14 cellular contexts compared by ENCODE assay signal in genomic region chr12:13961983-13962382, GRCh38. TPM values are rescaled to one million over a fixed set of nuclear protein-coding genes. Genes with fewer than 3 reads are reported as not detected.
"Had no signal": no experiment of that assay in that cellular context is flagged by ENCODE, and none has a peak within 500 bp of the region (broad histone marks: within the 10 kb centered on the region; RNA-seq: fewer than 3 reads in every experiment).

No MANE protein-coding gene starts in this region.

- DNase-seq: esophagus squamous epithelium; foreskin keratinocyte; kidney glomerular epithelial cell; pancreas; right cardiac atrium; small intestine; stimulated activated CD4-positive, alpha-beta T cell treated with anti-CD3 and anti-CD28 coated beads, Interleukin-12 subunit alpha, Interleukin-12 subunit beta, amount 100 ng/mL, for 4 hours; stimulated activated naive CD4-positive, alpha-beta T cell; stomach had no signal

- H3K4me3 ChIP-seq: esophagus squamous epithelium, hepatocyte, neural progenitor cell, pancreas, stomach had no signal

- H3K4me1 ChIP-seq: esophagus squamous epithelium, foreskin keratinocyte, pancreas, stomach had no signal

- ATAC-seq: foreskin keratinocyte; left lobe of liver; natural killer cell treated with Interleukin-12 subunit alpha and Interleukin-12 subunit beta and Interleukin-15 and Interleukin-18, amount 100 ng/mL, for 72 hours; pancreas; right cardiac atrium had no signal

- H3K9me3 ChIP-seq: esophagus squamous epithelium, pancreas, stomach had no signal

- H3K27ac ChIP-seq: esophagus squamous epithelium, foreskin keratinocyte, hepatocyte, neural progenitor cell, pancreas, stomach had no signal

- H3K36me3 ChIP-seq: esophagus squamous epithelium, neural progenitor cell, pancreas, stomach had no signal

- H3K27me3 ChIP-seq: foreskin keratinocyte, neural progenitor cell had no signal

RNA-seq across cellular contexts. Expression of gene GRIN2B, which starts 19.4 kb away (rescaled TPM):
- total RNA-seq: foreskin keratinocyte; left lobe of liver; natural killer cell treated with Interleukin-12 subunit alpha and Interleukin-12 subunit beta and Interleukin-15 and Interleukin-18, amount 100 ng/mL, for 72 hours; progenitor cell of endocrine pancreas had no signal
